Comparison of ENCODE assay signal across 9 cellular contexts in genomic region chr14:68359862-68360552, GRCh38.
DNase-seq lines count a peak whose midpoint lies in the region; ATAC-seq and TF ChIP-seq lines count a peak whose summit lies in the region.
"Had no signal": no experiment of that assay in that cellular context is flagged by ENCODE, and none has a peak within 500 bp of the region (broad histone marks: within the 10 kb centered on the region; RNA-seq: fewer than 3 reads in every experiment).

No MANE protein-coding gene starts in this region.

- H3K4me3 ChIP-seq in prostate gland, result no peak overlapping the region

- H3K9me3 ChIP-seq in T-helper 17 cell (ENCODE audit: control insufficient read depth, low read length, poor library complexity, severe bottlenecking), result no peaks in the 10 kb centered on the region
- H3K9me3 ChIP-seq in prostate gland, result no peaks in the 10 kb centered on the region

- intact Hi-C loops in cardiac septum (cut with DNase I), result no loop called here
- intact Hi-C loops in prostate gland (cut with DNase I), result no loop called here

- H3K27ac Mint-ChIP-seq in T-helper 17 cell, result peak overlapping the region; percentile 84

- H3K27me3 Mint-ChIP-seq in T-helper 17 cell, result no peaks in the 10 kb centered on the region

- no peak for TF ChIP-seq CTCF in prostate gland (IDR thresholded peaks at IDR 0.05)

- DNase-seq in Daoy (ENCODE audit: low read depth) (peak; percentile 41), T-helper 17 cell (no peak), cardiac septum (ENCODE audit: low spot score) (peak; percentile 79), prostate gland (ENCODE audit: low spot score) (peak; percentile 46), superior temporal gyrus (ENCODE audit: extremely low spot score) (no peak), foreskin melanocyte (no peak), NCI-H1436 (lab: John Stamatoyannopoulos, UW) (no peak), GF-D8 (lab: John Stamatoyannopoulos, UW) (no peak)
- DNase-seq: RPMI8226 had no signal

- no peak for TF ChIP-seq POLR2A in prostate gland (IDR thresholded peaks at IDR 0.05)

- peak; percentile 68 for ATAC-seq in T-helper 17 cell

- H3K27me3 ChIP-seq in prostate gland (replicated peaks; ENCODE audit: insufficient read depth), result no peaks in the 10 kb centered on the region

- H3K27ac ChIP-seq in prostate gland, result peak overlapping the region; percentile 59 to 70

- peaks cover 2% of the 10 kb centered on the region for H3K36me3 Mint-ChIP-seq in T-helper 17 cell (ENCODE audit: low read depth)

- H3K36me3 ChIP-seq in prostate gland, result no peaks in the 10 kb centered on the region

- peaks cover 9% of the 10 kb centered on the region for H3K4me1 ChIP-seq in prostate gland (replicated peaks)

- peak overlapping the region; percentile 67 for H3K4me3 Mint-ChIP-seq in T-helper 17 cell

- H3K4me1 Mint-ChIP-seq in T-helper 17 cell, result peaks cover 30% of the 10 kb centered on the region

- WGBS in prostate gland, result 26% methylated on average over 7 of the region's 7 CpGs

Comparison
In these comparisons a context has a peak if more than half of its experiments do, and no peak if none do; other contexts are left out.
1. DNase-seq: peak in Daoy (single experiment), cardiac septum (single experiment) and prostate gland (single experiment); none in T-helper 17 cell (0 of 3), superior temporal gyrus (single experiment), foreskin melanocyte (single experiment), NCI-H1436 (single experiment) and GF-D8 (single experiment).